8 cellular contexts compared by ENCODE assay signal in genomic region chr10:14184841-14185500, GRCh38.
DNase-seq lines count a peak whose midpoint lies in the region; ATAC-seq and TF ChIP-seq lines count a peak whose summit lies in the region.

No MANE protein-coding gene starts in this region.

- intact Hi-C loops in tibial artery (cut with DNase I; ENCODE audit: low total_unique reads) = no loop called here

- H3K9me3 ChIP-seq in OCI-LY1 (ENCODE audit: low read length) (no peaks in the 10 kb centered on the region), osteoblast (ENCODE audit: low read depth, low read length) (no peaks in the 10 kb centered on the region), tibial artery (no peaks in the 10 kb centered on the region), BE2C (no peaks in the 10 kb centered on the region)

- H3K4me1 ChIP-seq in OCI-LY1 (ENCODE audit: insufficient read depth, low read length, severe bottlenecking) (peaks cover 26% of the 10 kb centered on the region), osteoblast (ENCODE audit: insufficient read depth, low read length) (no peaks in the 10 kb centered on the region), tibial artery (no peaks in the 10 kb centered on the region), BE2C (no peaks in the 10 kb centered on the region)

- H3K4me3 ChIP-seq in OCI-LY1 (ENCODE audit: low read depth, low read length, poor library complexity, severe bottlenecking) = peak overlapping the region; percentile 28
- H3K4me3 ChIP-seq in astrocyte of the spinal cord (ENCODE audit: low read depth, low read length) = no peak overlapping the region
- H3K4me3 ChIP-seq in osteoblast (ENCODE audit: insufficient read depth, low read length) = no peak overlapping the region
- H3K4me3 ChIP-seq in tibial artery = no peak overlapping the region
- no peak overlapping the region for H3K4me3 ChIP-seq in BE2C (ENCODE audit: low read depth, low read length)

- H4K20me1 ChIP-seq in OCI-LY1 (ENCODE audit: insufficient read depth, low read length) (no peaks in the 10 kb centered on the region), osteoblast (ENCODE audit: insufficient read depth, low read length) (no peaks in the 10 kb centered on the region)

- H3K79me2 ChIP-seq in OCI-LY1 (ENCODE audit: insufficient read depth, low read length) (no peaks in the 10 kb centered on the region), osteoblast (ENCODE audit: insufficient read depth, low read length) (no peaks in the 10 kb centered on the region)

- no peaks in the 10 kb centered on the region for H3F3A ChIP-seq in OCI-LY1 (ENCODE audit: insufficient read depth, low read length)

- ATAC-seq in HG03060 (IDR thresholded peaks at IDR 0.05; ENCODE audit: low read depth, unreplicated experiment) = peak; percentile 28

- H2AFZ ChIP-seq in OCI-LY1 (ENCODE audit: low read length) (no peak overlapping the region), osteoblast (ENCODE audit: low read length) (peak overlapping the region; percentile 52)

- DNase-seq in activated CD8-positive, alpha-beta memory T cell treated with anti-CD3 and anti-CD28 coated beads for 24 hours = peak; percentile 62
- no peak for DNase-seq in activated CD8-positive, alpha-beta memory T cell treated with anti-CD3 and anti-CD28 coated beads, Interleukin-2, amount 50 U/mL, for 4 hours
- DNase-seq in astrocyte of the spinal cord (ENCODE audit: low read depth, low spot score) (peak; percentile 72), osteoblast (ENCODE audit: insufficient read length, low spot score, missing footprints) (no peak), tibial artery (no peak), BE2C (no peak)

- TF ChIP-seq CTCF in OCI-LY1 (IDR thresholded peaks at IDR 0.05; ENCODE audit: low read length) (no peak), astrocyte of the spinal cord (IDR thresholded peaks at IDR 0.05; ENCODE audit: low read depth, low read length) (no peak), osteoblast (IDR thresholded peaks at IDR 0.05; ENCODE audit: extremely low read depth, low read depth, low read length) (no peak), tibial artery (IDR thresholded peaks at IDR 0.05) (no peak), BE2C (IDR thresholded peaks at IDR 0.05; ENCODE audit: low read depth, low read length) (no peak)

- H3K9ac ChIP-seq in OCI-LY1 (ENCODE audit: low read length) = no peak overlapping the region

- H3K27me3 ChIP-seq in OCI-LY1 (ENCODE audit: insufficient read depth, low read length) = no peaks in the 10 kb centered on the region
- H3K27me3 ChIP-seq in osteoblast (ENCODE audit: insufficient read depth, low read length) = peaks cover 55% of the 10 kb centered on the region
- peaks cover 0 to 50% of the 10 kb centered on the region in 2 donors for H3K27me3 ChIP-seq in tibial artery
- no peaks in the 10 kb centered on the region for H3K27me3 ChIP-seq in BE2C

- H3K4me2 ChIP-seq in OCI-LY1 (ENCODE audit: low read length) (peak overlapping the region; percentile 54), osteoblast (ENCODE audit: insufficient read depth, low read length) (peak overlapping the region; percentile 29)

- H3K9me2 ChIP-seq in OCI-LY1 (ENCODE audit: low read depth, low read length) = no peaks in the 10 kb centered on the region

- no peaks in the 10 kb centered on the region for H3K36me3 ChIP-seq in OCI-LY1 (ENCODE audit: insufficient read depth, low read length)
- no peaks in the 10 kb centered on the region for H3K36me3 ChIP-seq in osteoblast (ENCODE audit: insufficient read depth, low read length)
- H3K36me3 ChIP-seq in tibial artery = no peaks in the 10 kb centered on the region
- H3K36me3 ChIP-seq in BE2C = no peaks in the 10 kb centered on the region

- in situ Hi-C loops in astrocyte of the spinal cord (cut with HindIII; ENCODE audit: low sequenced_read_pairs) = no loop called here

- H3K27ac ChIP-seq in OCI-LY1 (ENCODE audit: low read depth, low read length, poor library complexity, severe bottlenecking) = peak overlapping the region; percentile 83
- peak overlapping the region; percentile 77 for H3K27ac ChIP-seq in osteoblast (ENCODE audit: low read depth, low read length)
- no peak overlapping the region for H3K27ac ChIP-seq in tibial artery

Comparison
In these comparisons a context has a peak if more than half of its experiments do, and no peak if none do; other contexts are left out.
1. DNase-seq: peak in activated CD8-positive, alpha-beta memory T cell treated with anti-CD3 and anti-CD28 coated beads for 24 hours (single experiment) and astrocyte of the spinal cord (single experiment); none in activated CD8-positive, alpha-beta memory T cell treated with anti-CD3 and anti-CD28 coated beads, Interleukin-2, amount 50 U/mL, for 4 hours (single experiment), osteoblast (single experiment), tibial artery (0 of 2) and BE2C (single experiment).
2. H3K27ac ChIP-seq: peak in OCI-LY1 (single experiment) and osteoblast (single experiment); none in tibial artery (0 of 2).